ENCODE assay signal across 1 cellular context in the genomic region with DNA sequence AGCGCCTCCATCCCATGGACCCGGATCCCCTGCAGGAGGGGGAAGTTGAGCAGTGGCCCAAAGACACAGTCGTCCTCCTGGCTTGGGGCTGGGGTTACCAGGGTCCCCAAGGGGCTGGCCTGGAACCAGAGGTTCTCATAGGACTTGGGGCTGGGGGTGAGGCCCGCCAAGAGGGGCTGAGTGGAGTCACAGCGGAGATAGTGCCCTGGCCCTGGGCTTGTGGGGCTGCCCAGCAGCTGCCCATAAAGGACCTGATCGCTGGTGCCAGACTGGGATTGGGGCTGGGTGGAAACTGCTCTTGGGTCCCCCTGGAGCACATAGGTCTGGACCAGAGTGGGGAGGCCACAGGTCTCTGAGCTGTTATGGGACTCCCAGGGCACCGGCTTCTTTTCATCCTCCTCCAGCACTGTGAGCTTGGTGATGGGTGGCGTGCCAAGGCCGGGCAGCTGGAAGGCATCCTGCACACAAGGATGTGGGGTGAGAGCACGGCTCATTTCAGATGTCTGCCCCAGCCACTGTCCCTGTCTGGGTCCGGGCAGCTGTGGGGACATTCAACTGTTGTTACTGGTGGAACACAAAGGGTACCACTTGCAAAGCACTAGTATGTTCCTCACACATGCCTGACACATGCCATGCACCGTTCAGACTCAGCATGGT.
TF ChIP-seq lines count a peak whose summit lies in the region.

No MANE protein-coding gene starts in this region.

TF ChIP-seq in IMR-90, 13 proteins besides CTCF, POLR2A, EP300 and RAD21:
- TF ChIP-seq CHD1 (IDR thresholded peaks at IDR 0.05; ENCODE audit: low read depth, low read length): no peak
- no peak for TF ChIP-seq BHLHE40 (IDR thresholded peaks at IDR 0.05; ENCODE audit: low read depth, low read length)
- TF ChIP-seq MAZ (IDR thresholded peaks at IDR 0.05; ENCODE audit: borderline replicate concordance, low read depth, low read length): no peak
- no peak for TF ChIP-seq FOS (IDR thresholded peaks at IDR 0.05; ENCODE audit: low read depth, low read length)
